ENCODE assay signal across 8 cellular contexts in the genomic region with DNA sequence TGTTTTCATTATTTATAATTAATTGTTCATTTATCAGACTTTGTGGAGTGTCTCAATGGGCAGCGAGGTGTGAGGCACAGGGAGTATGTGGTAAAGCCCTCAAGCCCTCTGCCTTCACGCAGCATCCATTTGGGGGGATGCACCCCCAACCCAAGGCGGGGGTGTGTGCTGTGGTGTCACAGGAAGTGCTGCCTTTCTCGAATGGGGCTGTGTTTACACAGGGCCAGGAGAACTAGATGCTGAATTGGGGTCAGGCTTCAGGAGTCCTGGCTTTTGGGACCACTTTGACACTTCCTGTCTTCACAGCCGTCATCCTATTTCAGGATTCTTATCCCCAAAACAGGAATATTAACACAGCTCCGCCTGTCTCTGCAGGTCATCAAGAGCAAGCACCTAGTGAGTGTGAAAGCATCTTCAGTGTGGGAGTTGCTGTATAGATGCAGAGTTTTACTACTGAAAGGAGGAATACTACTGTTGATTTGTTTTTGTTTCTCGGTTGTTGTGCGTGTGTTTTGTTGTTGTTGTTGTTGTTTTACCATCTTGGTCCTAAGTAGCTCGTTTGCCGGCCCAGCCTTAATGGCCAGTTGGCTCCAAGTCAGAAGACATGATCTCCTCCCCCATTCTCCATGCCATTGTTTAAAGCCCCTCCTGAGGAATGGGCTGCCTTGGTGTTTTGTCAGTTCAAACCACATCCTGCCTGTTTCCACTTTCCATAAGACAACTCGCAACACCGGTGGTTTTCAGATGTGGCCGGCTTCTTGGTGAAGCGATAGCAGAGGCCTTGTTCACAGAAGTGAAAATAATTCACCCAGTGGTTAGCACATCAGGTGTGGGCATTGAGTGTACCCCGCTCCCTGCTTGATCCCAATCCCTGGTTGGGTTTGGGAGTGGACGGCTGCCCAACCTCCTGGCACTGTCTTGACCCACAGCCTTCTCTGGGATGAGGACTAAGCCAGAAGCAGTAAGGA.
DNase-seq lines count a peak whose midpoint lies in the region; ATAC-seq and TF ChIP-seq lines count a peak whose summit lies in the region.

No MANE protein-coding gene starts in this region.

- no peak for TF ChIP-seq CTCF in GM20000 (IDR thresholded peaks at IDR 0.05; ENCODE audit: extremely low read depth, missing control alignments)
- TF ChIP-seq CTCF in upper lobe of left lung (IDR thresholded peaks at IDR 0.05), result no peak

- intact Hi-C loops in sciatic nerve (cut with DNase I), result no loop called here

- 63 to 70% methylated on average over 12 to 16 of the region's 16 CpGs for WGBS in upper lobe of left lung, 2 donors

- H3K27ac ChIP-seq in upper lobe of left lung, result no peak overlapping the region

- H3K9me3 ChIP-seq in upper lobe of left lung, result no peaks in the 10 kb centered on the region

- ATAC-seq in HG03520 (IDR thresholded peaks at IDR 0.05; ENCODE audit: unreplicated experiment) (peak; percentile 63), sciatic nerve (no peak), upper lobe of left lung (ENCODE audit: low FRiP score in 2 of 2) (no peak)

- no peak for TF ChIP-seq EP300 in upper lobe of left lung (IDR thresholded peaks at IDR 0.05)

- no peaks in the 10 kb centered on the region for H3K27me3 ChIP-seq in upper lobe of left lung

- peaks cover 0 to 23% (median 19%) of the 10 kb centered on the region in 4 donors for H3K4me1 ChIP-seq in upper lobe of left lung

- no peak for TF ChIP-seq POLR2A in upper lobe of left lung (IDR thresholded peaks at IDR 0.05)

- H3K36me3 ChIP-seq in upper lobe of left lung, result no peaks in the 10 kb centered on the region

- no peak overlapping the region for H3K4me3 ChIP-seq in upper lobe of left lung

- DNase-seq in CMK (ENCODE audit: low read depth) (peak; percentile 14), GM20000 (ENCODE audit: low spot score) (peak; percentile 59), sciatic nerve (ENCODE audit: low spot score) (no peak), upper lobe of left lung (no peak), NCI-H1092 (lab: John Stamatoyannopoulos, UW) (no peak), NCI-H2081 treated with DMSO at 0.1 percent for 48 hours (lab: John Stamatoyannopoulos, UW) (no peak)
- peak; percentile 12 for DNase-seq in activated gamma-delta T cell treated with anti-CD3 and anti-CD28 coated beads, Interleukin-2, amount 50 U/mL, for 16 hours (ENCODE audit: low read depth)

Comparison
In these comparisons a context has a peak if more than half of its experiments do, and no peak if none do; other contexts are left out.
1. DNase-seq: peak in CMK (single experiment), GM20000 (single experiment) and activated gamma-delta T cell treated with anti-CD3 and anti-CD28 coated beads, Interleukin-2, amount 50 U/mL, for 16 hours (single experiment); none in sciatic nerve (single experiment), upper lobe of left lung (0 of 2), NCI-H1092 (single experiment) and NCI-H2081 treated with DMSO at 0.1 percent for 48 hours (single experiment).